In the genomic region with DNA sequence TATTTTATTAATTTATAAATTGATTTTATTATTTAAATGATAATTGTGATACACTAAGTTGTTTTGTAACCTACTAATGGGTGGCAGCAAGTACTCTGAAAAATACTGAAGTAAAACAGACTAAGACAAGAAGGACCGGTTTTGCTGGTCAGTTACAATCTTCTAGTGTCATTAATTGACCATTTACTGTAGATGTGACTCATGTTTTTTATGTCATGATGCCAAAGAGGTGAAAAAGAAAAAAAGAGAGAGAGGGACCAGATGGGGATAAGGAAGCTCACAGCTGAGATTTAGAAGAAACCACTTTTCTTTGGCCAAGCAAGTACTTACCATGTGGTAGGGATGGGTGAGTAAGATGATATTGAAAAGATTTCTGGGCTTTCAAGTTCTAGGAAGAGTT, we compare ENCODE assay signal across 19 cellular contexts.
"Had no signal": no experiment of that assay in that cellular context is flagged by ENCODE, and none has a peak within 500 bp of the region (broad histone marks: within the 10 kb centered on the region; RNA-seq: fewer than 3 reads in every experiment).

No MANE protein-coding gene starts in this region.

- H3K27ac ChIP-seq: ascending aorta, esophagus muscularis mucosa, heart right ventricle, left ventricle myocardium inferior, right atrium auricular region, thyroid gland, VCaP had no signal

- H3K4me1 Mint-ChIP-seq: activated naive CD4-positive, alpha-beta T cell treated with anti-CD3 and anti-CD28 coated beads, Interleukin-2, amount 50 U/mL, for 24 hours had no signal

- H3K36me3 ChIP-seq: ascending aorta, esophagus muscularis mucosa, heart right ventricle, left ventricle myocardium inferior, right atrium auricular region, thyroid gland had no signal

- H3K36me3 Mint-ChIP-seq: activated naive CD4-positive, alpha-beta T cell treated with anti-CD3 and anti-CD28 coated beads, Interleukin-2, amount 50 U/mL, for 24 hours had no signal

- H3K4me3 Mint-ChIP-seq: activated naive CD4-positive, alpha-beta T cell treated with anti-CD3 and anti-CD28 coated beads, Interleukin-2, amount 50 U/mL, for 24 hours had no signal

- H3K9me3 ChIP-seq: ascending aorta, esophagus muscularis mucosa, left ventricle myocardium inferior, right atrium auricular region, thyroid gland had no signal

- H3K27ac Mint-ChIP-seq: activated naive CD4-positive, alpha-beta T cell treated with anti-CD3 and anti-CD28 coated beads, Interleukin-2, amount 50 U/mL, for 24 hours had no signal

- H3K27me3 Mint-ChIP-seq: activated naive CD4-positive, alpha-beta T cell treated with anti-CD3 and anti-CD28 coated beads, Interleukin-2, amount 50 U/mL, for 24 hours had no signal

- DNase-seq: activated CD4-positive, alpha-beta T cell treated with anti-CD3 and anti-CD28 coated beads, Interleukin-2, amount 50 U/mL, for 1 hour; activated CD4-positive, CD25-positive, alpha-beta regulatory T cell treated with anti-CD3 and anti-CD28 coated beads, Interleukin-2, amount 50 U/mL, for 72 hours; activated CD8-positive, alpha-beta memory T cell treated with anti-CD3 and anti-CD28 coated beads, Interleukin-2, amount 50 U/mL, for 48 hours; activated gamma-delta T cell; activated T-cell treated with anti-CD3 and anti-CD28 coated beads, Interleukin-2, amount 50 U/mL, for 48 hours; cerebellar nuclear complex; cortex of kidney; heart right ventricle; left ventricle myocardium inferior; occipital lobe; stimulated activated CD4-positive, alpha-beta T cell treated with anti-CD3 and anti-CD28 coated beads, Interleukin-12 subunit alpha, Interleukin-12 subunit beta, amount 100 ng/mL, for 4 hours; stimulated activated CD4-positive, alpha-beta T cell treated with anti-CD3 and anti-CD28 coated beads, Interleukin-1b, Interleukin-23, amount 100 ng/mL, for 48 hours; stimulated activated naive CD4-positive, alpha-beta T cell treated with Interleukin-2 at 50 U/mL for 16 hours; thyroid gland had no signal

- H3K27me3 ChIP-seq: ascending aorta, esophagus muscularis mucosa, heart right ventricle, right atrium auricular region, thyroid gland had no signal

- ATAC-seq: heart right ventricle had no signal

- H3K9me3 Mint-ChIP-seq: activated naive CD4-positive, alpha-beta T cell treated with anti-CD3 and anti-CD28 coated beads, Interleukin-2, amount 50 U/mL, for 24 hours had no signal

- H3K4me3 ChIP-seq: ascending aorta, esophagus muscularis mucosa, heart right ventricle, left ventricle myocardium inferior, right atrium auricular region, thyroid gland had no signal

- H3K4me1 ChIP-seq: ascending aorta, esophagus muscularis mucosa, heart right ventricle, left ventricle myocardium inferior, right atrium auricular region, thyroid gland had no signal
